9 cellular contexts compared by ENCODE assay signal in genomic region chr11:134228625-134229024, GRCh38. TPM values are rescaled to one million over a fixed set of nuclear protein-coding genes. Genes with fewer than 3 reads are reported as not detected.
DNase-seq lines count a peak whose midpoint lies in the region; ATAC-seq and TF ChIP-seq lines count a peak whose summit lies in the region.
"Had no signal": no experiment of that assay in that cellular context is flagged by ENCODE, and none has a peak within 500 bp of the region (broad histone marks: within the 10 kb centered on the region; RNA-seq: fewer than 3 reads in every experiment).

No MANE protein-coding gene starts in this region.

- peaks cover 3% of the 10 kb centered on the region for H3K27me3 Mint-ChIP-seq in activated naive CD8-positive, alpha-beta T cell treated with anti-CD3 and anti-CD28 coated beads, Interleukin-2, amount 50 U/mL, for 24 hours

- no peak overlapping the region for H3K4me3 Mint-ChIP-seq in activated naive CD8-positive, alpha-beta T cell treated with anti-CD3 and anti-CD28 coated beads, Interleukin-2, amount 50 U/mL, for 24 hours

- H3K27ac Mint-ChIP-seq in activated naive CD8-positive, alpha-beta T cell treated with anti-CD3 and anti-CD28 coated beads, Interleukin-2, amount 50 U/mL, for 24 hours: peak overlapping the region; percentile 7

- TF ChIP-seq POLR2A in heart left ventricle (IDR thresholded peaks at IDR 0.05) (no peak), prostate gland (IDR thresholded peaks at IDR 0.05) (no peak)

- no peaks in the 10 kb centered on the region for H3K9me3 ChIP-seq in heart left ventricle
- H3K9me3 ChIP-seq in prostate gland: no peaks in the 10 kb centered on the region

- H3K4me1 Mint-ChIP-seq in activated naive CD8-positive, alpha-beta T cell treated with anti-CD3 and anti-CD28 coated beads, Interleukin-2, amount 50 U/mL, for 24 hours: peaks cover 76% of the 10 kb centered on the region

- H3K36me3 Mint-ChIP-seq in activated naive CD8-positive, alpha-beta T cell treated with anti-CD3 and anti-CD28 coated beads, Interleukin-2, amount 50 U/mL, for 24 hours (ENCODE audit: low read depth): peaks cover 5% of the 10 kb centered on the region

- peak; percentile 42 for DNase-seq in D341Med (ENCODE audit: low spot score)
- peak; percentile 45 for DNase-seq in GM19238 (ENCODE audit: insufficient read length, low spot score)
- DNase-seq in activated naive CD8-positive, alpha-beta T cell treated with anti-CD3 and anti-CD28 coated beads, Interleukin-2, amount 50 U/mL, for 24 hours: peak; percentile 34
- DNase-seq in NCI-H1436 (lab: John Stamatoyannopoulos, UW): no peak
- no peak for DNase-seq in heart left ventricle
- no peak for DNase-seq in prostate gland (ENCODE audit: low spot score)
- DNase-seq in cerebellar nuclear complex (lab: John Stamatoyannopoulos, UW): no peak

- H3K4me1 ChIP-seq in heart left ventricle: peaks cover 4 to 74% (median 52%) of the 10 kb centered on the region in 12 donors
- H3K4me1 ChIP-seq in prostate gland (replicated peaks): no peaks in the 10 kb centered on the region

- peak; percentile 61 for ATAC-seq in HG03064 (IDR thresholded peaks at IDR 0.05; ENCODE audit: low read depth, unreplicated experiment)
- ATAC-seq in activated naive CD8-positive, alpha-beta T cell treated with anti-CD3 and anti-CD28 coated beads, Interleukin-2, amount 50 U/mL, for 24 hours: peak; percentile 13
- no peak for ATAC-seq in heart left ventricle

- no peak for TF ChIP-seq CTCF in heart left ventricle (IDR thresholded peaks at IDR 0.05)
- no peak for TF ChIP-seq CTCF in prostate gland (IDR thresholded peaks at IDR 0.05)

- intact Hi-C loops in heart left ventricle (cut with DNase I) (loop anchor here in 2 of 10 donors (10.0 kb wide), 2 partner anchors 184 to 274 kb away; partner anchors contain the start of gene IGSF9B (in 1 of the 2)), prostate gland (cut with DNase I) (loop anchor here (10.0 kb wide), 1 partner anchor 106 kb away; the partner anchor contains the start of gene GLB1L2)

- no peaks in the 10 kb centered on the region for H3K9me3 Mint-ChIP-seq in activated naive CD8-positive, alpha-beta T cell treated with anti-CD3 and anti-CD28 coated beads, Interleukin-2, amount 50 U/mL, for 24 hours

- WGBS in heart left ventricle, 4 donors: 79 to 84% (median 81%) methylated on average over 6 of the region's 6 CpGs
- WGBS in prostate gland: 75% methylated on average over 6 of the region's 6 CpGs

- H3K4me3 ChIP-seq in heart left ventricle (no peak overlapping the region), prostate gland (no peak overlapping the region)

- no peaks in the 10 kb centered on the region for H3K27me3 ChIP-seq in heart left ventricle
- H3K27me3 ChIP-seq in prostate gland (replicated peaks; ENCODE audit: insufficient read depth): no peaks in the 10 kb centered on the region

- H3K27ac ChIP-seq in heart left ventricle (no peak overlapping the region), prostate gland (no peak overlapping the region)
- H3K27ac ChIP-seq: HL-60 had no signal

- H3K36me3 ChIP-seq in heart left ventricle (peaks cover 0 to 4% (median 0%) of the 10 kb centered on the region in 9 donors), prostate gland (no peaks in the 10 kb centered on the region)

RNA-seq across cellular contexts. Expression of gene VPS26B, which starts 4.2 kb away (rescaled TPM):
- total RNA-seq in heart left ventricle (10 to 100 TPM; 35.0 to 49.6 (median 37.8) TPM), prostate gland (10 to 100 TPM; 67.6 to 80.8 TPM)
- polyA plus RNA-seq in heart left ventricle: 10 to 100 TPM; 19.6 to 36.8 TPM

RNA-seq across cellular contexts. Expression of gene NCAPD3, which starts 4.9 kb away (rescaled TPM):
- total RNA-seq in heart left ventricle (10 to 100 TPM in 6 of 9 donors, 1 to 10 TPM in 3; 9.4 to 18.8 (median 11.0) TPM), prostate gland (10 to 100 TPM; 44.4 to 61.9 TPM)
- 1 to 10 TPM; 4.7 to 9.8 TPM for polyA plus RNA-seq in heart left ventricle

RNA-seq across cellular contexts. Expression of gene THYN1, which starts 24.5 kb away (rescaled TPM):
- total RNA-seq in heart left ventricle (10 to 100 TPM; 34.1 to 47.8 (median 41.9) TPM), prostate gland (10 to 100 TPM; 48.5 to 59.7 TPM)
- 10 to 100 TPM; 48.8 to 59.4 TPM for polyA plus RNA-seq in heart left ventricle

RNA-seq across cellular contexts. Expression of gene ACAD8, which starts 24.7 kb away (rescaled TPM):
- total RNA-seq in heart left ventricle: 10 to 100 TPM; 23.2 to 48.2 (median 38.9) TPM
- polyA plus RNA-seq in heart left ventricle: 10 to 100 TPM; 21.0 to 37.1 TPM
- 10 to 100 TPM; 39.4 to 46.1 TPM for total RNA-seq in prostate gland

RNA-seq across cellular contexts. Expression of gene GLB1L3, which starts 47.6 kb away (rescaled TPM):
- total RNA-seq in heart left ventricle (not detected), prostate gland (10 to 100 TPM in 1 of 2 donors, 1 to 10 TPM in 1; 7.8 to 14.5 TPM)
- not detected for polyA plus RNA-seq in heart left ventricle

Comparison
In these comparisons a context has a peak if more than half of its experiments do, and no peak if none do; other contexts are left out.
1. DNase-seq: peak in D341Med (single experiment), GM19238 (single experiment) and activated naive CD8-positive, alpha-beta T cell treated with anti-CD3 and anti-CD28 coated beads, Interleukin-2, amount 50 U/mL, for 24 hours (single experiment); none in NCI-H1436 (single experiment), heart left ventricle (0 of 5), prostate gland (single experiment) and cerebellar nuclear complex (0 of 2).
2. ATAC-seq: peak in HG03064 (single experiment) and activated naive CD8-positive, alpha-beta T cell treated with anti-CD3 and anti-CD28 coated beads, Interleukin-2, amount 50 U/mL, for 24 hours (single experiment); none in heart left ventricle (0 of 4).